Comparison of ENCODE assay signal across 8 cellular contexts in genomic region chr21:46098303-46099141, GRCh38. TPM values are rescaled to one million over a fixed set of nuclear protein-coding genes. Genes with fewer than 3 reads are reported as not detected.
DNase-seq lines count a peak whose midpoint lies in the region; ATAC-seq, FAIRE-seq and TF ChIP-seq lines count a peak whose summit lies in the region.

No MANE protein-coding gene starts in this region.

- H3K27me3 ChIP-seq in GM23338 (ENCODE audit: insufficient read depth) (peaks cover 14% of the 10 kb centered on the region; the same call in 1 of the 2 replicates), iPS DF 6.9 (ENCODE audit: control insufficient read depth, insufficient read depth, low read length) (no peaks in the 10 kb centered on the region), small intestine (ENCODE audit: control insufficient read depth in 2 of 2, insufficient read depth in 2 of 2, low read length in 2 of 2) (peaks cover 0 to 2% of the 10 kb centered on the region in 2 donors)

- H3K9me3 ChIP-seq in iPS DF 6.9 (ENCODE audit: control insufficient read depth, insufficient read depth, low read length) (no peaks in the 10 kb centered on the region), small intestine (ENCODE audit: control insufficient read depth, low read depth) (no peaks in the 10 kb centered on the region)

- H3K79me2 ChIP-seq in GM23338 (replicated peaks; ENCODE audit: insufficient read depth): peaks cover 41% of the 10 kb centered on the region

- H3K27ac ChIP-seq in GM23338 (ENCODE audit: low read depth) (no peak overlapping the region), iPS DF 6.9 (ENCODE audit: low read length) (no peak overlapping the region), small intestine (ENCODE audit: low read depth in 1 of 2, low read length in 1 of 2) (peak overlapping the region; percentile 12 to 61)

- H3F3A ChIP-seq in GM23338 (replicated peaks; ENCODE audit: low read depth): no peaks in the 10 kb centered on the region

- peak; percentile 62 for DNase-seq in GM23338 (ENCODE audit: low spot score)
- peak; percentile 7 for DNase-seq in activated T-helper 2 cell treated with anti-CD3 and anti-CD28 coated beads, Interferon-gamma antibody, Interleukin-2, Interleukin-4, amounts not matched to agents 10 μg/mL and 5 μg/mL and 100 μg/mL, durations not matched to agents 14 hours and 24 hours and 36 hours (ENCODE audit: low spot score)
- no peak for DNase-seq in iPS DF 6.9 (ENCODE audit: low read depth, low spot score)
- no peak for DNase-seq in small intestine
- DNase-seq in frontal cortex (ENCODE audit: low spot score in 2 of 2): no peak
- DNase-seq in NCI-H524 treated with DMSO at 0.1 percent for 48 hours (lab: John Stamatoyannopoulos, UW): no peak

- intact Hi-C loops in activated T-helper 2 cell treated with anti-CD3 and anti-CD28 coated beads, Interferon-gamma antibody, Interleukin-2, Interleukin-4, amounts not matched to agents 10 μg/mL and 5 μg/mL and 100 μg/mL, durations not matched to agents 14 hours and 24 hours and 36 hours (cut with micrococcal nuclease): loop anchor here (2.0 kb wide), 1 partner anchor 126 kb away; no protein-coding TSS in a partner anchor

- H3K36me3 ChIP-seq in GM23338 (ENCODE audit: insufficient read depth) (no peaks in the 10 kb centered on the region), iPS DF 6.9 (ENCODE audit: control insufficient read depth, insufficient read depth, low read length) (no peaks in the 10 kb centered on the region; the same call in 1 of the 2 replicates), small intestine (ENCODE audit: control insufficient read depth in 2 of 2, insufficient read depth in 2 of 2, low read length in 2 of 2) (no peaks in the 10 kb centered on the region)

- TF ChIP-seq CTCF in GM23338 (conservative IDR thresholded peaks at IDR 0.05; ENCODE audit: low read depth in 2 of 2): no peak

- FAIRE-seq in small intestine (lab: Jason Lieb, UNC): no peak
- FAIRE-seq in frontal cortex (lab: Jason Lieb, UNC): no peak

- ATAC-seq in GM23338 (peak; percentile 51), HG03354 (IDR thresholded peaks at IDR 0.05; ENCODE audit: poor library complexity, severe bottlenecking, unreplicated experiment) (no peak), GM18870 (IDR thresholded peaks at IDR 0.05; ENCODE audit: unreplicated experiment) (no peak)

- H3K27me3 Mint-ChIP-seq in GM23338 (ENCODE audit: insufficient read depth, low read depth, poor library complexity): peaks cover 22% of the 10 kb centered on the region
- peaks cover 39% of the 10 kb centered on the region for H3K27me3 Mint-ChIP-seq in activated T-helper 2 cell treated with anti-CD3 and anti-CD28 coated beads, Interferon-gamma antibody, Interleukin-2, Interleukin-4, amounts not matched to agents 10 μg/mL and 5 μg/mL and 100 μg/mL, durations not matched to agents 14 hours and 24 hours and 36 hours (ENCODE audit: low read depth)

- WGBS in iPS DF 6.9 (ENCODE audit: insufficient coverage, insufficient read length): no CpG with 5 or more reads among the region's 94 CpGs
- WGBS in small intestine, 3 donors: 2 to 4% (median 4%) methylated on average over 45 to 94 of the region's 94 CpGs

- H3K4me3 ChIP-seq in GM23338: peak overlapping the region; percentile 66
- H3K4me3 ChIP-seq in iPS DF 6.9 (ENCODE audit: low read length): peak overlapping the region; percentile 59
- peak overlapping the region; percentile 48 to 56 for H3K4me3 ChIP-seq in small intestine (ENCODE audit: low read depth in 1 of 2, low read length in 2 of 2)

- H3K4me1 ChIP-seq in GM23338 (ENCODE audit: insufficient read depth) (0 out of 2 replicates have a peak, but pooled peaks cover 3% of the 10 kb centered on the region), iPS DF 6.9 (ENCODE audit: control insufficient read depth, insufficient read depth, low read length) (0 out of 2 replicates have a peak, but pooled peaks cover 3% of the 10 kb centered on the region), small intestine (ENCODE audit: control insufficient read depth in 2 of 2, insufficient read depth in 1 of 2, low read depth in 1 of 2, low read length in 1 of 2) (no peaks in the 10 kb centered on the region)

- peaks cover 17% of the 10 kb centered on the region for H3K36me3 Mint-ChIP-seq in GM23338 (ENCODE audit: low read depth)
- H3K36me3 Mint-ChIP-seq in activated T-helper 2 cell treated with anti-CD3 and anti-CD28 coated beads, Interferon-gamma antibody, Interleukin-2, Interleukin-4, amounts not matched to agents 10 μg/mL and 5 μg/mL and 100 μg/mL, durations not matched to agents 14 hours and 24 hours and 36 hours (ENCODE audit: low read depth): no peaks in the 10 kb centered on the region

- H3K4me3 Mint-ChIP-seq in GM23338: peak overlapping the region; percentile 74
- H3K4me3 Mint-ChIP-seq in activated T-helper 2 cell treated with anti-CD3 and anti-CD28 coated beads, Interferon-gamma antibody, Interleukin-2, Interleukin-4, amounts not matched to agents 10 μg/mL and 5 μg/mL and 100 μg/mL, durations not matched to agents 14 hours and 24 hours and 36 hours (ENCODE audit: low read depth): peak overlapping the region; percentile 54

- H3K4me2 ChIP-seq in GM23338: peak overlapping the region; percentile 82

- peaks cover 3% of the 10 kb centered on the region; the same call in 1 of the 3 replicates for H3K4me1 Mint-ChIP-seq in GM23338
- H3K4me1 Mint-ChIP-seq in activated T-helper 2 cell treated with anti-CD3 and anti-CD28 coated beads, Interferon-gamma antibody, Interleukin-2, Interleukin-4, amounts not matched to agents 10 μg/mL and 5 μg/mL and 100 μg/mL, durations not matched to agents 14 hours and 24 hours and 36 hours (ENCODE audit: low read depth): no peaks in the 10 kb centered on the region

- no peak overlapping the region for H2AFZ ChIP-seq in GM23338

- no peak overlapping the region for H3K27ac Mint-ChIP-seq in GM23338
- no peak overlapping the region for H3K27ac Mint-ChIP-seq in activated T-helper 2 cell treated with anti-CD3 and anti-CD28 coated beads, Interferon-gamma antibody, Interleukin-2, Interleukin-4, amounts not matched to agents 10 μg/mL and 5 μg/mL and 100 μg/mL, durations not matched to agents 14 hours and 24 hours and 36 hours

- no peaks in the 10 kb centered on the region for H3K9me2 ChIP-seq in GM23338 (ENCODE audit: insufficient read depth)

- peaks cover 10% of the 10 kb centered on the region; the same call in 1 of the 2 replicates for H4K20me1 ChIP-seq in GM23338 (replicated peaks; ENCODE audit: insufficient read depth)

- peaks cover 22% of the 10 kb centered on the region for H3K9me3 Mint-ChIP-seq in GM23338
- peaks cover 10% of the 10 kb centered on the region for H3K9me3 Mint-ChIP-seq in activated T-helper 2 cell treated with anti-CD3 and anti-CD28 coated beads, Interferon-gamma antibody, Interleukin-2, Interleukin-4, amounts not matched to agents 10 μg/mL and 5 μg/mL and 100 μg/mL, durations not matched to agents 14 hours and 24 hours and 36 hours

TF ChIP-seq in GM23338, 12 proteins besides CTCF, POLR2A, EP300 and RAD21:
- no peak for TF ChIP-seq CREB1 (CRISPR knock-in tag; IDR thresholded peaks at IDR 0.05; ENCODE audit: low read depth)

RNA-seq across cellular contexts. Expression of gene COL6A2, which starts 0.6 kb away (rescaled TPM):
- 68.5 and 89.2 TPM in 2 replicates for total RNA-seq in GM23338 (2014; rRNA removed; shearing (Covaris generic))
- polyA plus RNA-seq in GM23338 (2016; fragmentation: Nextera tagmentation; extraction: Ambion mirVana) (28.4 and 31.8 TPM in 2 replicates), small intestine (100 to 1,000 TPM in 1 of 3 donors, 10 to 100 TPM in 1, 1 to 10 TPM in 1; 3.8 to 159 (median 14.3) TPM)
- 2.2 TPM in 2 replicates for total RNA-seq in activated T-helper 2 cell treated with anti-CD3 and anti-CD28 coated beads, Interferon-gamma antibody, Interleukin-2, Interleukin-4, amounts not matched to agents 10 μg/mL and 5 μg/mL and 100 μg/mL, durations not matched to agents 14 hours and 24 hours and 36 hours
- total RNA-seq in frontal cortex: 15.5 TPM

RNA-seq across cellular contexts. Expression of gene FTCD, which starts 56.9 kb away (rescaled TPM):
- 0.90 and 3.3 TPM in 2 replicates for total RNA-seq in GM23338 (2014; rRNA removed; shearing (Covaris generic))
- polyA plus RNA-seq in GM23338 (2016; fragmentation: Nextera tagmentation; extraction: Ambion mirVana) (2.3 and 2.6 TPM in 2 replicates), small intestine (10 to 100 TPM in 2 of 3 donors, under 1 TPM in 1; 0.31 to 55.1 (median 22.8) TPM)
- total RNA-seq in activated T-helper 2 cell treated with anti-CD3 and anti-CD28 coated beads, Interferon-gamma antibody, Interleukin-2, Interleukin-4, amounts not matched to agents 10 μg/mL and 5 μg/mL and 100 μg/mL, durations not matched to agents 14 hours and 24 hours and 36 hours: 0.14 and 0.23 TPM in 2 replicates
- total RNA-seq in frontal cortex: 0.41 TPM

Comparison
In these comparisons a context has a peak if more than half of its experiments do, and no peak if none do; other contexts are left out.
1. DNase-seq: peak in GM23338 (single experiment) and activated T-helper 2 cell treated with anti-CD3 and anti-CD28 coated beads, Interferon-gamma antibody, Interleukin-2, Interleukin-4, amounts not matched to agents 10 μg/mL and 5 μg/mL and 100 μg/mL, durations not matched to agents 14 hours and 24 hours and 36 hours (single experiment); none in iPS DF 6.9 (single experiment), small intestine (single experiment), frontal cortex (0 of 2) and NCI-H524 treated with DMSO at 0.1 percent for 48 hours (single experiment).
2. H3K27ac ChIP-seq: peak in small intestine (2 of 2); none in GM23338 (single experiment) and iPS DF 6.9 (single experiment).
3. Peak in every context shown above with its lines, with median percentiles within 50 percentile points of each other: H3K4me3 ChIP-seq.